10 cellular contexts compared by ENCODE assay signal in the genomic region with DNA sequence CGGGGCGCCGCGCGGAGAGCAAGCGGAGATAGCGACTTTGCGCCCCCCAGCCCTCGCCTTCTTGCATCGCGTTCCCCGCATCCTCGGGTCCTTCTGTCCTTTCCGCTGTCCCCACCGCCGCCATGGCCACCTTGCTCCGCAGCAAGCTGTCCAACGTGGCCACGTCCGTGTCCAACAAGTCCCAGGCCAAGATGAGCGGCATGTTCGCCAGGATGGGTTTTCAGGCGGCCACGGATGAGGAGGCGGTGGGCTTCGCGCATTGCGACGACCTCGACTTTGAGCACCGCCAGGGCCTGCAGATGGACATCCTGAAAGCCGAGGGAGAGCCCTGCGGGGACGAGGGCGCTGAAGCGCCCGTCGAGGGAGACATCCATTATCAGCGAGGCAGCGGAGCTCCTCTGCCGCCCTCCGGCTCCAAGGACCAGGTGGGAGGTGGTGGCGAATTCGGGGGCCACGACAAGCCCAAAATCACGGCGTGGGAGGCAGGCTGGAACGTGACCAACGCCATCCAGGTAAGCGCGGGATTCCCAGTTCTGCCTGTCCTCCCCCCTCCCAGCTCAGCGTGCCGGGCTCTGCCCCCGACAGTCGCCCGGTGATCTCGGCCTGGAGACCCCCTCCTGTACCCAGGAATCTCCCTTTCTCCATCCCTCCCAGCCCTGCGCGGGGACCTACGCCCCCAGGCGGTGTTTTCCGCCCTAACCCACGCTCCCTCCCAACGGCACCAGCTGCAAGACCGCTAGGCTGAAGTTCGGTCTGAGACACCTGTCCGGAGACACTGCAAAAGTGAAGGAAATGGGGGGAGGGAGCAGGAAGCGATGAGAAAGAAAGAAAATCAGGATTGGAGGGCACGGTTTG. TPM values are rescaled to one million over a fixed set of nuclear protein-coding genes. Genes with fewer than 3 reads are reported as not detected.
DNase-seq lines count a peak whose midpoint lies in the region; ATAC-seq and TF ChIP-seq lines count a peak whose summit lies in the region.
"Had no signal": no experiment of that assay in that cellular context is flagged by ENCODE, and none has a peak within 500 bp of the region (broad histone marks: within the 10 kb centered on the region; RNA-seq: fewer than 3 reads in every experiment).

No MANE protein-coding gene starts in this region.

- H3K79me1 ChIP-seq in mesenchymal stem cell (replicated peaks; ENCODE audit: low read length, poor library complexity, severe bottlenecking), result no peaks in the 10 kb centered on the region

- peak; percentile 12 for DNase-seq in activated naive CD4-positive, alpha-beta T cell treated with anti-CD3 and anti-CD28 coated beads for 36 hours
- no peak for DNase-seq in activated naive CD4-positive, alpha-beta T cell (lab: John Stamatoyannopoulos, UW)
- peak; percentile 28 for DNase-seq in NCI-H1105 (lab: John Stamatoyannopoulos, UW)
- peak in 1 of 10 donors; percentile 36 for DNase-seq in dorsolateral prefrontal cortex
- DNase-seq in mesenchymal stem cell, result no peak
- no peak for DNase-seq in PC-9
- DNase-seq: central memory CD4-positive, alpha-beta T cell; NCI-H446 treated with DMSO at 0.1 percent for 48 hours had no signal

- H2BK15ac ChIP-seq in mesenchymal stem cell (ENCODE audit: low read depth, poor library complexity, severe bottlenecking), result no peak overlapping the region

- no peak overlapping the region for H4K8ac ChIP-seq in mesenchymal stem cell (ENCODE audit: low read length)

- H3K36me3 ChIP-seq in mesenchymal stem cell (ENCODE audit: control insufficient read depth in 1 of 2, insufficient read depth in 2 of 2, low read depth in 1 of 2, low read length in 2 of 2) (no peaks in the 10 kb centered on the region), PC-9 (ENCODE audit: low read depth) (no peaks in the 10 kb centered on the region)

- TF ChIP-seq CTCF in dorsolateral prefrontal cortex (IDR thresholded peaks at IDR 0.05 in 54 of 56, conservative IDR thresholded peaks at IDR 0.05 in 2 of 56; ENCODE audit: low read depth in 1 of 56, partially characterized antibody in 56 of 56) (no peak), PC-9 (conservative IDR thresholded peaks at IDR 0.05) (no peak)

- no peak overlapping the region for H3K23ac ChIP-seq in mesenchymal stem cell (ENCODE audit: low read length in 2 of 2)

- H2AK5ac ChIP-seq in mesenchymal stem cell (ENCODE audit: low read length, severe bottlenecking), result no peak overlapping the region

- no peaks in the 10 kb centered on the region for H3K9me2 ChIP-seq in PC-9 (ENCODE audit: insufficient read depth)

- no peaks in the 10 kb centered on the region for H3K36me3 Mint-ChIP-seq in activated naive CD4-positive, alpha-beta T cell treated with anti-CD3 and anti-CD28 coated beads for 36 hours (ENCODE audit: low read depth)
- H3K36me3 Mint-ChIP-seq in stimulated activated memory B cell treated with anti-CD40 and anti-IgM and Interleukin-4, amounts not matched to agents 10 μg/mL and 1 μg/mL and 100 μg/mL, for 72 hours, result peaks cover 6% of the 10 kb centered on the region

- no TSS peak for BruUV-seq in PC-9 (replicated peaks; lab: Mats Ljungman, UMichigan)

- POLR2A ChIA-PET in PC-9 (lab: Charles Lee; ENCODE audit: unreplicated experiment), result interaction anchor here (0.6 kb wide), 1 partner anchor 794 kb away, joined by 3 read pairs; no protein-coding TSS in a partner anchor

- H3K4me1 Mint-ChIP-seq in activated naive CD4-positive, alpha-beta T cell treated with anti-CD3 and anti-CD28 coated beads for 36 hours (ENCODE audit: low read depth), result peaks cover 47% of the 10 kb centered on the region
- peaks cover 66% of the 10 kb centered on the region for H3K4me1 Mint-ChIP-seq in stimulated activated memory B cell treated with anti-CD40 and anti-IgM and Interleukin-4, amounts not matched to agents 10 μg/mL and 1 μg/mL and 100 μg/mL, for 72 hours

- WGBS in mesenchymal stem cell, result 3% methylated on average over 56 of the region's 69 CpGs

- no peaks in the 10 kb centered on the region for H3F3A ChIP-seq in PC-9 (ENCODE audit: insufficient read depth, low read depth)

- H3K4me2 ChIP-seq in mesenchymal stem cell (ENCODE audit: low read length, poor library complexity, severe bottlenecking) (no peak overlapping the region), PC-9 (no peak overlapping the region)

- H2BK120ac ChIP-seq in mesenchymal stem cell (ENCODE audit: low read depth, low read length), result no peak overlapping the region

- H2AFZ ChIP-seq in mesenchymal stem cell (ENCODE audit: low read depth, low read length) (no peak overlapping the region), PC-9 (no peak overlapping the region)

- no peaks in the 10 kb centered on the region for H4K20me1 ChIP-seq in PC-9 (ENCODE audit: insufficient read depth)

- H3K79me2 ChIP-seq in PC-9 (ENCODE audit: low read depth), result no peaks in the 10 kb centered on the region

- H3K4me3 Mint-ChIP-seq in activated naive CD4-positive, alpha-beta T cell treated with anti-CD3 and anti-CD28 coated beads for 36 hours, result no peak overlapping the region
- H3K4me3 Mint-ChIP-seq in stimulated activated memory B cell treated with anti-CD40 and anti-IgM and Interleukin-4, amounts not matched to agents 10 μg/mL and 1 μg/mL and 100 μg/mL, for 72 hours, result peak overlapping the region; percentile 28

- H3K4me3 ChIP-seq in dorsolateral prefrontal cortex (peak overlapping the region in 50 of 59 donors; percentile 7 to 59 (median 40)), mesenchymal stem cell (ENCODE audit: insufficient read depth in 1 of 2, low read depth in 1 of 2, low read length in 2 of 2) (no peak overlapping the region), PC-9 (no peak overlapping the region)

- no peak overlapping the region for H3K14ac ChIP-seq in mesenchymal stem cell (ENCODE audit: low read length in 2 of 2)

- no peak overlapping the region for H3K18ac ChIP-seq in mesenchymal stem cell (ENCODE audit: low read depth in 1 of 2, low read length in 2 of 2)

- no peak for ATAC-seq in stimulated activated memory B cell treated with anti-CD40 and anti-IgM and Interleukin-4, amounts not matched to agents 10 μg/mL and 1 μg/mL and 100 μg/mL, for 72 hours
- ATAC-seq in GM21381 (IDR thresholded peaks at IDR 0.05; ENCODE audit: unreplicated experiment), result no peak

- no peak overlapping the region for H4K91ac ChIP-seq in mesenchymal stem cell (ENCODE audit: low read length)

- peaks cover 85% of the 10 kb centered on the region for H3K27me3 Mint-ChIP-seq in activated naive CD4-positive, alpha-beta T cell treated with anti-CD3 and anti-CD28 coated beads for 36 hours (ENCODE audit: low read depth)
- H3K27me3 Mint-ChIP-seq in stimulated activated memory B cell treated with anti-CD40 and anti-IgM and Interleukin-4, amounts not matched to agents 10 μg/mL and 1 μg/mL and 100 μg/mL, for 72 hours, result peaks cover 100% of the 10 kb centered on the region

- H3K27ac Mint-ChIP-seq in activated naive CD4-positive, alpha-beta T cell treated with anti-CD3 and anti-CD28 coated beads for 36 hours, result no peak overlapping the region
- no peak overlapping the region for H3K27ac Mint-ChIP-seq in stimulated activated memory B cell treated with anti-CD40 and anti-IgM and Interleukin-4, amounts not matched to agents 10 μg/mL and 1 μg/mL and 100 μg/mL, for 72 hours

- H3K9ac ChIP-seq in mesenchymal stem cell (ENCODE audit: low read length), result no peak overlapping the region

- no peak overlapping the region for H2BK5ac ChIP-seq in mesenchymal stem cell (ENCODE audit: low read depth, low read length, poor library complexity, severe bottlenecking)

- no peak overlapping the region for H3K4ac ChIP-seq in mesenchymal stem cell (ENCODE audit: low read depth in 1 of 2, low read length in 2 of 2)

- H3K27me3 ChIP-seq in dorsolateral prefrontal cortex (peaks cover 37 to 97% (median 85%) of the 10 kb centered on the region in 45 donors), mesenchymal stem cell (ENCODE audit: control insufficient read depth in 1 of 2, insufficient read depth in 1 of 2, low read length in 2 of 2) (peaks cover 97 to 99% of the 10 kb centered on the region in 2 experiments), PC-9 (ENCODE audit: insufficient read depth, low read depth) (peaks cover 59% of the 10 kb centered on the region)

- no peak overlapping the region for H2BK12ac ChIP-seq in mesenchymal stem cell (ENCODE audit: low read length in 2 of 2)

- H3K27ac ChIP-seq in dorsolateral prefrontal cortex (peak overlapping the region in 29 of 59 donors; percentile 1 to 77 (median 54)), mesenchymal stem cell (ENCODE audit: low read length, poor library complexity, severe bottlenecking) (no peak overlapping the region), PC-9 (no peak overlapping the region)

- intact Hi-C loops in activated naive CD4-positive, alpha-beta T cell treated with anti-CD3 and anti-CD28 coated beads for 36 hours (cut with micrococcal nuclease), result loop anchor here (5.0 kb wide), 1 partner anchor 1962 kb away; a partner anchor contains a TSS
- intact Hi-C loops in dorsolateral prefrontal cortex (cut with DNase I), result loop anchor here in 1 of 2 donors (5.0 kb wide), 1 partner anchor 78 kb away; no protein-coding TSS in a partner anchor
- intact Hi-C loops in PC-9 (cut with micrococcal nuclease; ENCODE audit: unreplicated experiment), result no loop called here

- no peaks in the 10 kb centered on the region for H3K9me3 Mint-ChIP-seq in activated naive CD4-positive, alpha-beta T cell treated with anti-CD3 and anti-CD28 coated beads for 36 hours
- peaks cover 2% of the 10 kb centered on the region for H3K9me3 Mint-ChIP-seq in stimulated activated memory B cell treated with anti-CD40 and anti-IgM and Interleukin-4, amounts not matched to agents 10 μg/mL and 1 μg/mL and 100 μg/mL, for 72 hours

- peaks cover 5% of the 10 kb centered on the region for H3K9me3 ChIP-seq in mesenchymal stem cell (ENCODE audit: control insufficient read depth, low read length)
- H3K9me3 ChIP-seq in PC-9 (ENCODE audit: insufficient read depth, low read depth), result no peaks in the 10 kb centered on the region

- CTCF ChIA-PET in activated naive CD4-positive, alpha-beta T cell treated with anti-CD3 and anti-CD28 coated beads for 36 hours (lab: Charles Lee), result interaction anchor here (1.0 to 3.1 kb wide), 9 partner anchors 12 to 170 kb away, joined by 3 to 22 read pairs (median 6); no protein-coding TSS in a partner anchor
- CTCF ChIA-PET in PC-9 (lab: Charles Lee), result no interaction called here

- peaks cover 27% of the 10 kb centered on the region for H3K4me1 ChIP-seq in mesenchymal stem cell (ENCODE audit: control insufficient read depth, insufficient read depth, low read depth, low read length)
- no peaks in the 10 kb centered on the region for H3K4me1 ChIP-seq in PC-9 (replicated peaks; ENCODE audit: insufficient read depth)

RNA-seq across cellular contexts. Expression of a gene that starts 0.5 kb away (rescaled TPM):
- total RNA-seq in activated naive CD4-positive, alpha-beta T cell treated with anti-CD3 and anti-CD28 coated beads for 36 hours, result not detected
- total RNA-seq in dorsolateral prefrontal cortex (10 to 100 TPM in 114 of 120 experiments, 1 to 10 TPM in 6; 5.3 to 33.2 (median 20.5) TPM), PC-9 (2021) (not detected in 2 replicates)
- polyA plus RNA-seq in mesenchymal stem cell (2013, experiment 1 of 2), result not detected
- polyA plus RNA-seq in mesenchymal stem cell (2013, experiment 2 of 2), result not detected

RNA-seq across cellular contexts. Expression of a gene that starts 23.4 kb away (rescaled TPM):
- total RNA-seq in activated naive CD4-positive, alpha-beta T cell treated with anti-CD3 and anti-CD28 coated beads for 36 hours, result 1 to 10 TPM; 8.3 to 9.4 TPM
- total RNA-seq in dorsolateral prefrontal cortex (10 to 100 TPM in 58 of 120 experiments, 1 to 10 TPM in 62; 7.0 to 13.6 (median 9.9) TPM), PC-9 (2021) (7.8 and 10.1 TPM in 2 replicates)
- 3.1 TPM for polyA plus RNA-seq in mesenchymal stem cell (2013, experiment 1 of 2)
- 3.0 TPM for polyA plus RNA-seq in mesenchymal stem cell (2013, experiment 2 of 2)

Comparison
In these comparisons a context has a peak if more than half of its experiments do, and no peak if none do; other contexts are left out.
1. DNase-seq: peak in activated naive CD4-positive, alpha-beta T cell treated with anti-CD3 and anti-CD28 coated beads for 36 hours (single experiment) and NCI-H1105 (single experiment); none in activated naive CD4-positive, alpha-beta T cell (0 of 4), mesenchymal stem cell (single experiment) and PC-9 (0 of 2).
2. H3K4me3 ChIP-seq: peak in dorsolateral prefrontal cortex (50 of 59); none in mesenchymal stem cell (0 of 2) and PC-9 (single experiment).